1 cellular context compared by ENCODE assay signal in the genomic region with DNA sequence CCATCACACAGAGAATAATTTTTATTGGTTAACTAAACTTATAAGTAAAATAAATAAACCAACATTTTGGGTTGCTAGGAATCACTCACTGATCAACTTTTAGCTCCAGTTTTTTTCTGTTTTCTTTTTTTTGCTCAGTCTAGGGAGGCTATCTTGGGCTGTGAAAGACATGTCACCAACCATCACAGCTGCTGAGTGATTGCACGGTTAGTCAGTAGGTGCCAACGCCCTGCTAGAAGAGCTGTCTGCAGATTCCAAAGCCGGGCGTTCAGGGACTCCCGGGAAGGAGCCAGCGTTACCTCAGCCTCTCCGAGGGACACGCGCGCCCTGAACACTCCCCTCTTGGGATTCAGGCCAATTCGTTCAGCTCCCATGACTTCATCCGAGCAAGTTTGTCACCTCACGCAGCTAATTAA.
TF ChIP-seq lines count a peak whose summit lies in the region.

No MANE protein-coding gene starts in this region.

TF ChIP-seq in HepG2, 621 proteins besides CTCF, POLR2A, EP300 and RAD21:
- TF ChIP-seq, protein P1, sequence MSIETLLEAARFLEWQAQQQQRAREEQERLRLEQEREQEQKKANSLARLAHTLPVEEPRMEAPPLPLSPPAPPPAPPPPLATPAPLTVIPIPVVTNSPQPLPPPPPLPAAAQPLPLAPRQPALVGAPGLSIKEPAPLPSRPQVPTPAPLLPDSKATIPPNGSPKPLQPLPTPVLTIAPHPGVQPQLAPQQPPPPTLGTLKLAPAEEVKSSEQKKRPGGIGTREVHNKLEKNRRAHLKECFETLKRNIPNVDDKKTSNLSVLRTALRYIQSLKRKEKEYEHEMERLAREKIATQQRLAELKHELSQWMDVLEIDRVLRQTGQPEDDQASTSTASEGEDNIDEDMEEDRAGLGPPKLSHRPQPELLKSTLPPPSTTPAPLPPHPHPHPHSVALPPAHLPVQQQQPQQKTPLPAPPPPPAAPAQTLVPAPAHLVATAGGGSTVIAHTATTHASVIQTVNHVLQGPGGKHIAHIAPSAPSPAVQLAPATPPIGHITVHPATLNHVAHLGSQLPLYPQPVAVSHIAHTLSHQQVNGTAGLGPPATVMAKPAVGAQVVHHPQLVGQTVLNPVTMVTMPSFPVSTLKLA (IDR thresholded peaks at IDR 0.05), result peak; percentile 21; the same call in 1 of the 2 replicates
- TF ChIP-seq REPIN1 (CRISPR knock-in tag; IDR thresholded peaks at IDR 0.05; ENCODE audit: borderline replicate concordance, low read depth) (peak; percentile 39; the same call in 1 of the 2 replicates), HDAC2 (CRISPR knock-in tag; IDR thresholded peaks at IDR 0.05) (0 out of 2 replicates have a peak, but pooled peaks have one; percentile 12), YY1 (IDR thresholded peaks at IDR 0.05; ENCODE audit: insufficient read depth, insufficient replicate concordance, low read depth, low read length) (peak; percentile 17), ZNF510 (CRISPR knock-in tag; IDR thresholded peaks at IDR 0.05; ENCODE audit: low read depth) (0 out of 2 replicates have a peak, but pooled peaks have one; percentile 31), BCL6 (CRISPR knock-in tag; IDR thresholded peaks at IDR 0.05) (no peak), ZFP90 (CRISPR knock-in tag; IDR thresholded peaks at IDR 0.05; ENCODE audit: borderline replicate concordance) (0 out of 2 replicates have a peak, but pooled peaks have one; percentile 40), TGIF2 (CRISPR knock-in tag; IDR thresholded peaks at IDR 0.05) (0 out of 2 replicates have a peak, but pooled peaks have one; percentile 20), ZNF7 (CRISPR knock-in tag; IDR thresholded peaks at IDR 0.05) (no peak), ZBTB21 (CRISPR knock-in tag; IDR thresholded peaks at IDR 0.05) (0 out of 2 replicates have a peak, but pooled peaks have one; percentile 8), RARA (CRISPR knock-in tag; IDR thresholded peaks at IDR 0.05) (0 out of 2 replicates have a peak, but pooled peaks have one; percentile 29)
- TF ChIP-seq, protein P2, sequence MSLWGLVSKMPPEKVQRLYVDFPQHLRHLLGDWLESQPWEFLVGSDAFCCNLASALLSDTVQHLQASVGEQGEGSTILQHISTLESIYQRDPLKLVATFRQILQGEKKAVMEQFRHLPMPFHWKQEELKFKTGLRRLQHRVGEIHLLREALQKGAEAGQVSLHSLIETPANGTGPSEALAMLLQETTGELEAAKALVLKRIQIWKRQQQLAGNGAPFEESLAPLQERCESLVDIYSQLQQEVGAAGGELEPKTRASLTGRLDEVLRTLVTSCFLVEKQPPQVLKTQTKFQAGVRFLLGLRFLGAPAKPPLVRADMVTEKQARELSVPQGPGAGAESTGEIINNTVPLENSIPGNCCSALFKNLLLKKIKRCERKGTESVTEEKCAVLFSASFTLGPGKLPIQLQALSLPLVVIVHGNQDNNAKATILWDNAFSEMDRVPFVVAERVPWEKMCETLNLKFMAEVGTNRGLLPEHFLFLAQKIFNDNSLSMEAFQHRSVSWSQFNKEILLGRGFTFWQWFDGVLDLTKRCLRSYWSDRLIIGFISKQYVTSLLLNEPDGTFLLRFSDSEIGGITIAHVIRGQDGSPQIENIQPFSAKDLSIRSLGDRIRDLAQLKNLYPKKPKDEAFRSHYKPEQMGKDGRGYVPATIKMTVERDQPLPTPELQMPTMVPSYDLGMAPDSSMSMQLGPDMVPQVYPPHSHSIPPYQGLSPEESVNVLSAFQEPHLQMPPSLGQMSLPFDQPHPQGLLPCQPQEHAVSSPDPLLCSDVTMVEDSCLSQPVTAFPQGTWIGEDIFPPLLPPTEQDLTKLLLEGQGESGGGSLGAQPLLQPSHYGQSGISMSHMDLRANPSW (CRISPR knock-in tag; IDR thresholded peaks at IDR 0.05; ENCODE audit: borderline replicate concordance), result 0 out of 2 replicates have a peak, but pooled peaks have one; percentile 9
- TF ChIP-seq, protein P3, sequence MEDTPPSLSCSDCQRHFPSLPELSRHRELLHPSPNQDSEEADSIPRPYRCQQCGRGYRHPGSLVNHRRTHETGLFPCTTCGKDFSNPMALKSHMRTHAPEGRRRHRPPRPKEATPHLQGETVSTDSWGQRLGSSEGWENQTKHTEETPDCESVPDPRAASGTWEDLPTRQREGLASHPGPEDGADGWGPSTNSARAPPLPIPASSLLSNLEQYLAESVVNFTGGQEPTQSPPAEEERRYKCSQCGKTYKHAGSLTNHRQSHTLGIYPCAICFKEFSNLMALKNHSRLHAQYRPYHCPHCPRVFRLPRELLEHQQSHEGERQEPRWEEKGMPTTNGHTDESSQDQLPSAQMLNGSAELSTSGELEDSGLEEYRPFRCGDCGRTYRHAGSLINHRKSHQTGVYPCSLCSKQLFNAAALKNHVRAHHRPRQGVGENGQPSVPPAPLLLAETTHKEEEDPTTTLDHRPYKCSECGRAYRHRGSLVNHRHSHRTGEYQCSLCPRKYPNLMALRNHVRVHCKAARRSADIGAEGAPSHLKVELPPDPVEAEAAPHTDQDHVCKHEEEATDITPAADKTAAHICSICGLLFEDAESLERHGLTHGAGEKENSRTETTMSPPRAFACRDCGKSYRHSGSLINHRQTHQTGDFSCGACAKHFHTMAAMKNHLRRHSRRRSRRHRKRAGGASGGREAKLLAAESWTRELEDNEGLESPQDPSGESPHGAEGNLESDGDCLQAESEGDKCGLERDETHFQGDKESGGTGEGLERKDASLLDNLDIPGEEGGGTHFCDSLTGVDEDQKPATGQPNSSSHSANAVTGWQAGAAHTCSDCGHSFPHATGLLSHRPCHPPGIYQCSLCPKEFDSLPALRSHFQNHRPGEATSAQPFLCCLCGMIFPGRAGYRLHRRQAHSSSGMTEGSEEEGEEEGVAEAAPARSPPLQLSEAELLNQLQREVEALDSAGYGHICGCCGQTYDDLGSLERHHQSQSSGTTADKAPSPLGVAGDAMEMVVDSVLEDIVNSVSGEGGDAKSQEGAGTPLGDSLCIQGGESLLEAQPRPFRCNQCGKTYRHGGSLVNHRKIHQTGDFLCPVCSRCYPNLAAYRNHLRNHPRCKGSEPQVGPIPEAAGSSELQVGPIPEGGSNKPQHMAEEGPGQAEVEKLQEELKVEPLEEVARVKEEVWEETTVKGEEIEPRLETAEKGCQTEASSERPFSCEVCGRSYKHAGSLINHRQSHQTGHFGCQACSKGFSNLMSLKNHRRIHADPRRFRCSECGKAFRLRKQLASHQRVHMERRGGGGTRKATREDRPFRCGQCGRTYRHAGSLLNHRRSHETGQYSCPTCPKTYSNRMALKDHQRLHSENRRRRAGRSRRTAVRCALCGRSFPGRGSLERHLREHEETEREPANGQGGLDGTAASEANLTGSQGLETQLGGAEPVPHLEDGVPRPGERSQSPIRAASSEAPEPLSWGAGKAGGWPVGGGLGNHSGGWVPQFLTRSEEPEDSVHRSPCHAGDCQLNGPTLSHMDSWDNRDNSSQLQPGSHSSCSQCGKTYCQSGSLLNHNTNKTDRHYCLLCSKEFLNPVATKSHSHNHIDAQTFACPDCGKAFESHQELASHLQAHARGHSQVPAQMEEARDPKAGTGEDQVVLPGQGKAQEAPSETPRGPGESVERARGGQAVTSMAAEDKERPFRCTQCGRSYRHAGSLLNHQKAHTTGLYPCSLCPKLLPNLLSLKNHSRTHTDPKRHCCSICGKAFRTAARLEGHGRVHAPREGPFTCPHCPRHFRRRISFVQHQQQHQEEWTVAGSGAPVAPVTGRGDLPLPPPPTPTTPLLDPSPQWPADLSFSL (CRISPR knock-in tag; IDR thresholded peaks at IDR 0.05), result no peak
- TF ChIP-seq, protein P4, sequence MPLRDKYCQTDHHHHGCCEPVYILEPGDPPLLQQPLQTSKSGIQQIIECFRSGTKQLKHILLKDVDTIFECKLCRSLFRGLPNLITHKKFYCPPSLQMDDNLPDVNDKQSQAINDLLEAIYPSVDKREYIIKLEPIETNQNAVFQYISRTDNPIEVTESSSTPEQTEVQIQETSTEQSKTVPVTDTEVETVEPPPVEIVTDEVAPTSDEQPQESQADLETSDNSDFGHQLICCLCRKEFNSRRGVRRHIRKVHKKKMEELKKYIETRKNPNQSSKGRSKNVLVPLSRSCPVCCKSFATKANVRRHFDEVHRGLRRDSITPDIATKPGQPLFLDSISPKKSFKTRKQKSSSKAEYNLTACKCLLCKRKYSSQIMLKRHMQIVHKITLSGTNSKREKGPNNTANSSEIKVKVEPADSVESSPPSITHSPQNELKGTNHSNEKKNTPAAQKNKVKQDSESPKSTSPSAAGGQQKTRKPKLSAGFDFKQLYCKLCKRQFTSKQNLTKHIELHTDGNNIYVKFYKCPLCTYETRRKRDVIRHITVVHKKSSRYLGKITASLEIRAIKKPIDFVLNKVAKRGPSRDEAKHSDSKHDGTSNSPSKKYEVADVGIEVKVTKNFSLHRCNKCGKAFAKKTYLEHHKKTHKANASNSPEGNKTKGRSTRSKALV (CRISPR knock-in tag; IDR thresholded peaks at IDR 0.05), result 0 out of 2 replicates have a peak, but pooled peaks have one; percentile 56
